ENCODE assay signal across 8 cellular contexts in genomic region chr14:93332032-93332852, GRCh38. TPM values are rescaled to one million over a fixed set of nuclear protein-coding genes. Genes with fewer than 3 reads are reported as not detected.
DNase-seq lines count a peak whose midpoint lies in the region; ATAC-seq, FAIRE-seq and TF ChIP-seq lines count a peak whose summit lies in the region.

No MANE protein-coding gene starts in this region.

- H3K36me3 ChIP-seq in RWPE2 (ENCODE audit: low read depth) (peaks cover 5% of the 10 kb centered on the region; the same call in 1 of the 2 replicates), brain microvascular endothelial cell (replicated peaks) (no peaks in the 10 kb centered on the region), small intestine (ENCODE audit: control insufficient read depth in 2 of 2, insufficient read depth in 2 of 2, low read length in 2 of 2) (no peaks in the 10 kb centered on the region)

- in situ Hi-C loops in brain microvascular endothelial cell (cut with HindIII; ENCODE audit: low pct_ligation_motif_present, low sequenced_read_pairs), result no loop called here

- WGBS in small intestine, 3 donors, result 0 to 1% (median 1%) methylated on average over 35 to 72 of the region's 72 CpGs

- H3K4me1 ChIP-seq in RWPE2 (ENCODE audit: insufficient read depth, poor library complexity, severe bottlenecking) (peaks cover 26% of the 10 kb centered on the region), small intestine (ENCODE audit: control insufficient read depth in 2 of 2, insufficient read depth in 1 of 2, low read depth in 1 of 2, low read length in 1 of 2) (peaks cover 0 to 20% of the 10 kb centered on the region in 2 donors)

- ATAC-seq in HG03175 (IDR thresholded peaks at IDR 0.05; ENCODE audit: unreplicated experiment) (peak; percentile 57), RWPE2 (ENCODE audit: low read depth) (peak; percentile 59)

- FAIRE-seq in small intestine (lab: Jason Lieb, UNC) (no peak), RCC 7860 (lab: Jason Lieb, UNC) (no peak)

- peak; percentile 72 for DNase-seq in COLO668 (lab: John Stamatoyannopoulos, UW; ENCODE audit: unreplicated experiment)
- DNase-seq in RWPE2 (ENCODE audit: low spot score), result no peak
- no peak for DNase-seq in brain microvascular endothelial cell
- DNase-seq in iPS-NIHi11 (ENCODE audit: low spot score), result peak; percentile 85
- DNase-seq in small intestine, result peak; percentile 57
- no peak for DNase-seq in RCC 7860 (ENCODE audit: low spot score)

- H3K27ac ChIP-seq in RWPE2 (ENCODE audit: poor library complexity, severe bottlenecking) (peak overlapping the region; percentile 82), brain microvascular endothelial cell (peak overlapping the region; percentile 97), small intestine (ENCODE audit: low read depth in 1 of 2, low read length in 1 of 2) (peak overlapping the region; percentile 99)

- peak overlapping the region; percentile 97 for H3K4me3 ChIP-seq in RWPE2 (ENCODE audit: severe bottlenecking)
- peak overlapping the region; percentile 73 for H3K4me3 ChIP-seq in brain microvascular endothelial cell (ENCODE audit: low read depth, low read length)
- peak overlapping the region; percentile 94 to 97 for H3K4me3 ChIP-seq in small intestine (ENCODE audit: low read depth in 1 of 2, low read length in 2 of 2)

- H3K9me3 ChIP-seq in RWPE2 (ENCODE audit: severe bottlenecking) (no peaks in the 10 kb centered on the region), small intestine (ENCODE audit: control insufficient read depth, low read depth) (no peaks in the 10 kb centered on the region)

- TF ChIP-seq POLR2A in GM19099 (IDR thresholded peaks at IDR 0.05; ENCODE audit: extremely low read depth, insufficient read length, low read depth), result peak; percentile 43

- H3K27me3 ChIP-seq in RWPE2 (ENCODE audit: insufficient read depth, poor library complexity, severe bottlenecking) (no peaks in the 10 kb centered on the region), brain microvascular endothelial cell (replicated peaks) (no peaks in the 10 kb centered on the region), small intestine (ENCODE audit: control insufficient read depth in 2 of 2, insufficient read depth in 2 of 2, low read length in 2 of 2) (no peaks in the 10 kb centered on the region)

- TF ChIP-seq CTCF in RWPE2 (IDR thresholded peaks at IDR 0.05; ENCODE audit: poor library complexity, severe bottlenecking), result peak; percentile 15
- peak; percentile 14 for TF ChIP-seq CTCF in brain microvascular endothelial cell (IDR thresholded peaks at IDR 0.05; ENCODE audit: low read depth, low read length, missing control alignments)

RNA-seq across cellular contexts. Expression of gene BTBD7, which starts 0.6 kb away (rescaled TPM):
- 10 to 100 TPM in 1 of 3 donors, 1 to 10 TPM in 2; 9.5 to 10.1 (median 9.6) TPM for polyA plus RNA-seq in small intestine

RNA-seq across cellular contexts. Expression of gene COX8C, which starts 14.7 kb away (rescaled TPM):
- not detected for polyA plus RNA-seq in small intestine

Comparison
In these comparisons a context has a peak if more than half of its experiments do, and no peak if none do; other contexts are left out.
1. DNase-seq: peak in COLO668 (single experiment), iPS-NIHi11 (single experiment) and small intestine (single experiment); none in RWPE2 (single experiment), brain microvascular endothelial cell (single experiment) and RCC 7860 (single experiment).
2. Peak in every context shown above with its lines, with median percentiles within 50 percentile points of each other: H3K27ac ChIP-seq and H3K4me3 ChIP-seq.